ENCODE assay signal across 13 cellular contexts in the genomic region with DNA sequence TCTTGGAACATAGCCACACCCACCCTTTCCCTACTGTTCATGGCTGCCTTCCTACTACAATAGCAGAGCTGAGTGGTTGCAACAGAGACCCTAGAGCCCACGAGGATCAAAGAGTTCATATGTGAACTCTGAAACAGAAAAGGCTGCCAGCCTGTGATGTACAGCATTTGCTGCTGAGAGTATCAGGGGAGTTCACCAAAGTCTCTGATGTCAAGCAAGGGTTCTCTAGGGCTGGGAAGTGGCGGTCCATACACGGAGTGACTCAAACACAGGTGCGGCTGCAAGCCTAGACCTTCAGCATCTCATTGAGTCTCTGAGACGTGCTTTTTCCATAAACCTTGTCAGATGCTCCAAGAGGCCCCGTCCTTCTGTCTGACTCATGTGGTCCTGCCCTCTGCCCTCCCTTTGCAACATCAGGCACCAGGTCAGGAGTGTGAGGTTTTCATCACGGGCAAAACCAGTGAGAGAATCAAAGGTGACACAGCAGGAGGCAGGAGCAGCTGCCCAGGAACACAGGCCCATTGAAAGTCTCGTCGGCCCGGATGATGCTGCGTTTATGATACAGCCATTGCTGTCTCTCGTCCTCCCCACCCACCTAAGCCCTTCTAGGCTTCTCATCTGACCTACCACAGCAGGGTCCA. TPM values are rescaled to one million over a fixed set of nuclear protein-coding genes. Genes with fewer than 3 reads are reported as not detected.
DNase-seq lines count a peak whose midpoint lies in the region; ATAC-seq and TF ChIP-seq lines count a peak whose summit lies in the region.
"Had no signal": no experiment of that assay in that cellular context is flagged by ENCODE, and none has a peak within 500 bp of the region (broad histone marks: within the 10 kb centered on the region; RNA-seq: fewer than 3 reads in every experiment).

No MANE protein-coding gene starts in this region.

- H3F3A ChIP-seq in GM23338 (replicated peaks; ENCODE audit: low read depth), result no peaks in the 10 kb centered on the region

- H3K4me1 ChIP-seq in left ventricle myocardium inferior (peaks cover 65% of the 10 kb centered on the region), spleen (peaks cover 8 to 60% (median 40%) of the 10 kb centered on the region in 6 donors), GM23338 (ENCODE audit: insufficient read depth) (no peaks in the 10 kb centered on the region; the same call in 1 of the 2 replicates)

- intact Hi-C loops in activated CD4-positive, alpha-beta memory T cell treated with anti-CD3 and anti-CD28 coated beads for 36 hours (cut with micrococcal nuclease), result no loop called here
- intact Hi-C loops in left ventricle myocardium inferior (cut with micrococcal nuclease) (no loop called here), spleen (cut with DNase I; ENCODE audit: low total_unique reads) (no loop called here)
- intact Hi-C loops in activated T-helper 1 cell treated with anti-CD3 and anti-CD28 coated beads, Interleukin-12 subunit alpha, Interleukin-12 subunit beta, Interleukin-2, Interleukin-4 antibody, amounts not matched to agents 30 ng/mL and 10 ng/mL and 1 ng/mL, durations not matched to agents 14 hours and 24 hours and 36 hours (cut with micrococcal nuclease), result no loop called here

- no peak overlapping the region for H3K4me3 ChIP-seq in left ventricle myocardium inferior
- no peak overlapping the region for H3K4me3 ChIP-seq in spleen
- H3K4me3 ChIP-seq in GM23338, result no peak overlapping the region
- H3K4me3 ChIP-seq: SK-N-MC had no signal

- POLR2A ChIA-PET in activated CD4-positive, alpha-beta memory T cell treated with anti-CD3 and anti-CD28 coated beads for 36 hours (lab: Charles Lee), result no interaction called here
- POLR2A ChIA-PET in activated CD4-positive, alpha-beta memory T cell treated with anti-CD3 and anti-CD28 coated beads, Interleukin-2, amount 10 ng/mL, durations not matched to agents 7 days and 5 days (lab: Charles Lee), result no interaction called here

- H3K79me2 ChIP-seq in GM23338 (replicated peaks; ENCODE audit: insufficient read depth), result no peaks in the 10 kb centered on the region

- in situ Hi-C loops in KBM-7 (cut with MboI; ENCODE audit: low pct_unique_long_range_greater_than_20kb, low sequenced_read_pairs), result no loop called here

- H3K27ac Mint-ChIP-seq in activated CD4-positive, alpha-beta memory T cell treated with anti-CD3 and anti-CD28 coated beads for 36 hours, result no peak overlapping the region
- H3K27ac Mint-ChIP-seq in activated CD4-positive, alpha-beta memory T cell treated with anti-CD3 and anti-CD28 coated beads, Interleukin-2, amount 10 ng/mL, durations not matched to agents 7 days and 5 days, result no peak overlapping the region
- H3K27ac Mint-ChIP-seq in activated T-helper 17 cell treated with anti-CD3 and anti-CD28 coated beads, Interleukin-2, amount 50 U/mL, for 72 hours, result no peak overlapping the region
- no peak overlapping the region for H3K27ac Mint-ChIP-seq in activated T-helper 1 cell treated with anti-CD3 and anti-CD28 coated beads, Interleukin-12 subunit alpha, Interleukin-12 subunit beta, Interleukin-2, Interleukin-4 antibody, amounts not matched to agents 30 ng/mL and 10 ng/mL and 1 ng/mL, durations not matched to agents 14 hours and 24 hours and 36 hours
- no peak overlapping the region for H3K27ac Mint-ChIP-seq in GM23338

- H3K4me2 ChIP-seq in GM23338, result no peak overlapping the region

- WGBS in spleen, 5 donors, result 52 to 67% (median 57%) methylated on average over 9 to 12 of the region's 12 CpGs

- H3K9me3 ChIP-seq in left ventricle myocardium inferior (replicated peaks), result no peaks in the 10 kb centered on the region
- H3K9me3 ChIP-seq in spleen, result no peaks in the 10 kb centered on the region

- H3K4me3 Mint-ChIP-seq in activated CD4-positive, alpha-beta memory T cell treated with anti-CD3 and anti-CD28 coated beads for 36 hours, result no peak overlapping the region
- H3K4me3 Mint-ChIP-seq in activated CD4-positive, alpha-beta memory T cell treated with anti-CD3 and anti-CD28 coated beads, Interleukin-2, amount 10 ng/mL, durations not matched to agents 7 days and 5 days, result no peak overlapping the region
- H3K4me3 Mint-ChIP-seq in activated T-helper 17 cell treated with anti-CD3 and anti-CD28 coated beads, Interleukin-2, amount 50 U/mL, for 72 hours, result no peak overlapping the region
- H3K4me3 Mint-ChIP-seq in activated T-helper 1 cell treated with anti-CD3 and anti-CD28 coated beads, Interleukin-12 subunit alpha, Interleukin-12 subunit beta, Interleukin-2, Interleukin-4 antibody, amounts not matched to agents 30 ng/mL and 10 ng/mL and 1 ng/mL, durations not matched to agents 14 hours and 24 hours and 36 hours, result no peak overlapping the region
- no peak overlapping the region for H3K4me3 Mint-ChIP-seq in GM23338
- H3K4me3 Mint-ChIP-seq: central memory CD8-positive, alpha-beta T cell; nephron had no signal

- no peaks in the 10 kb centered on the region for H3K27me3 ChIP-seq in left ventricle myocardium inferior (ENCODE audit: low read depth)
- peaks cover 0 to 14% (median 0%) of the 10 kb centered on the region in 7 donors for H3K27me3 ChIP-seq in spleen (replicated peaks in 1 of 7)
- no peaks in the 10 kb centered on the region for H3K27me3 ChIP-seq in GM23338 (ENCODE audit: insufficient read depth)

- no peaks in the 10 kb centered on the region for H3K4me1 Mint-ChIP-seq in activated CD4-positive, alpha-beta memory T cell treated with anti-CD3 and anti-CD28 coated beads for 36 hours (ENCODE audit: low read depth)
- H3K4me1 Mint-ChIP-seq in activated CD4-positive, alpha-beta memory T cell treated with anti-CD3 and anti-CD28 coated beads, Interleukin-2, amount 10 ng/mL, durations not matched to agents 7 days and 5 days, result peaks cover 4% of the 10 kb centered on the region
- peaks cover 9% of the 10 kb centered on the region for H3K4me1 Mint-ChIP-seq in activated T-helper 17 cell treated with anti-CD3 and anti-CD28 coated beads, Interleukin-2, amount 50 U/mL, for 72 hours
- no peaks in the 10 kb centered on the region for H3K4me1 Mint-ChIP-seq in activated T-helper 1 cell treated with anti-CD3 and anti-CD28 coated beads, Interleukin-12 subunit alpha, Interleukin-12 subunit beta, Interleukin-2, Interleukin-4 antibody, amounts not matched to agents 30 ng/mL and 10 ng/mL and 1 ng/mL, durations not matched to agents 14 hours and 24 hours and 36 hours (ENCODE audit: low read depth)
- H3K4me1 Mint-ChIP-seq in GM23338, result peaks cover 7% of the 10 kb centered on the region; the same call in 2 of the 3 replicates
- H3K4me1 Mint-ChIP-seq: central memory CD8-positive, alpha-beta T cell had no signal

- H3K27ac ChIP-seq in left ventricle myocardium inferior (replicated peaks), result peak overlapping the region; percentile 82
- peak overlapping the region; percentile 32 to 85 (median 72) for H3K27ac ChIP-seq in spleen
- H3K27ac ChIP-seq in GM23338 (ENCODE audit: low read depth), result no peak overlapping the region
- H3K27ac ChIP-seq: SK-N-MC had no signal

- peak; percentile 54 for ATAC-seq in activated T-helper 17 cell treated with anti-CD3 and anti-CD28 coated beads, Interleukin-2, amount 50 U/mL, for 72 hours (replicated peaks)
- no peak for ATAC-seq in GM23338

- DNase-seq in activated CD4-positive, alpha-beta memory T cell treated with anti-CD3 and anti-CD28 coated beads for 36 hours, result peak; percentile 23
- no peak for DNase-seq in activated CD4-positive, alpha-beta memory T cell treated with anti-CD3 and anti-CD28 coated beads, Interleukin-2, amount 10 ng/mL, durations not matched to agents 7 days and 5 days
- no peak for DNase-seq in left ventricle myocardium inferior
- no peak for DNase-seq in spleen
- DNase-seq in activated T-helper 1 cell treated with anti-CD3 and anti-CD28 coated beads, Interleukin-12 subunit alpha, Interleukin-12 subunit beta, Interleukin-2, Interleukin-4 antibody, amounts not matched to agents 30 ng/mL and 10 ng/mL and 1 ng/mL, durations not matched to agents 14 hours and 24 hours and 36 hours (ENCODE audit: low spot score), result no peak
- no peak for DNase-seq in KBM-7
- DNase-seq in GM23338 (ENCODE audit: low spot score), result no peak
- DNase-seq: NCI-H1436, NCI-H774 had no signal

- H3K27me3 Mint-ChIP-seq in activated CD4-positive, alpha-beta memory T cell treated with anti-CD3 and anti-CD28 coated beads for 36 hours, result peaks cover 16% of the 10 kb centered on the region
- peaks cover 10% of the 10 kb centered on the region for H3K27me3 Mint-ChIP-seq in activated CD4-positive, alpha-beta memory T cell treated with anti-CD3 and anti-CD28 coated beads, Interleukin-2, amount 10 ng/mL, durations not matched to agents 7 days and 5 days
- peaks cover 13% of the 10 kb centered on the region for H3K27me3 Mint-ChIP-seq in activated T-helper 17 cell treated with anti-CD3 and anti-CD28 coated beads, Interleukin-2, amount 50 U/mL, for 72 hours
- H3K27me3 Mint-ChIP-seq in activated T-helper 1 cell treated with anti-CD3 and anti-CD28 coated beads, Interleukin-12 subunit alpha, Interleukin-12 subunit beta, Interleukin-2, Interleukin-4 antibody, amounts not matched to agents 30 ng/mL and 10 ng/mL and 1 ng/mL, durations not matched to agents 14 hours and 24 hours and 36 hours (ENCODE audit: insufficient read depth), result no peaks in the 10 kb centered on the region
- no peaks in the 10 kb centered on the region for H3K27me3 Mint-ChIP-seq in GM23338 (ENCODE audit: insufficient read depth, low read depth, poor library complexity)

- TF ChIP-seq POLR2A in spleen (IDR thresholded peaks at IDR 0.05), result no peak

- H2AFZ ChIP-seq in GM23338, result no peak overlapping the region

- no peaks in the 10 kb centered on the region for H4K20me1 ChIP-seq in GM23338 (replicated peaks; ENCODE audit: insufficient read depth)

- no peaks in the 10 kb centered on the region for H3K36me3 ChIP-seq in left ventricle myocardium inferior
- H3K36me3 ChIP-seq in spleen, result peaks cover 0 to 7% (median 0%) of the 10 kb centered on the region in 6 donors
- no peaks in the 10 kb centered on the region for H3K36me3 ChIP-seq in GM23338 (ENCODE audit: insufficient read depth)

- no peaks in the 10 kb centered on the region for H3K9me2 ChIP-seq in GM23338 (ENCODE audit: insufficient read depth)

- no peaks in the 10 kb centered on the region for H3K36me3 Mint-ChIP-seq in activated CD4-positive, alpha-beta memory T cell treated with anti-CD3 and anti-CD28 coated beads for 36 hours
- H3K36me3 Mint-ChIP-seq in activated CD4-positive, alpha-beta memory T cell treated with anti-CD3 and anti-CD28 coated beads, Interleukin-2, amount 10 ng/mL, durations not matched to agents 7 days and 5 days (ENCODE audit: low read depth), result no peaks in the 10 kb centered on the region
- H3K36me3 Mint-ChIP-seq in activated T-helper 17 cell treated with anti-CD3 and anti-CD28 coated beads, Interleukin-2, amount 50 U/mL, for 72 hours (ENCODE audit: low read depth), result no peaks in the 10 kb centered on the region
- H3K36me3 Mint-ChIP-seq in activated T-helper 1 cell treated with anti-CD3 and anti-CD28 coated beads, Interleukin-12 subunit alpha, Interleukin-12 subunit beta, Interleukin-2, Interleukin-4 antibody, amounts not matched to agents 30 ng/mL and 10 ng/mL and 1 ng/mL, durations not matched to agents 14 hours and 24 hours and 36 hours (ENCODE audit: low read depth), result no peaks in the 10 kb centered on the region
- H3K36me3 Mint-ChIP-seq in GM23338 (ENCODE audit: low read depth), result no peaks in the 10 kb centered on the region

- CTCF ChIA-PET in activated CD4-positive, alpha-beta memory T cell treated with anti-CD3 and anti-CD28 coated beads for 36 hours (lab: Charles Lee), result no interaction called here
- CTCF ChIA-PET in activated CD4-positive, alpha-beta memory T cell treated with anti-CD3 and anti-CD28 coated beads, Interleukin-2, amount 10 ng/mL, durations not matched to agents 7 days and 5 days (lab: Charles Lee), result no interaction called here

- TF ChIP-seq CTCF in left ventricle myocardium inferior (IDR thresholded peaks at IDR 0.05; ENCODE audit: borderline replicate concordance), result no peak
- no peak for TF ChIP-seq CTCF in spleen (IDR thresholded peaks at IDR 0.05 in 8 of 11, conservative IDR thresholded peaks at IDR 0.05 in 3 of 11)
- no peak for TF ChIP-seq CTCF in GM23338 (conservative IDR thresholded peaks at IDR 0.05; ENCODE audit: low read depth in 2 of 2)

- peaks cover 2% of the 10 kb centered on the region for H3K9me3 Mint-ChIP-seq in activated CD4-positive, alpha-beta memory T cell treated with anti-CD3 and anti-CD28 coated beads for 36 hours
- no peaks in the 10 kb centered on the region for H3K9me3 Mint-ChIP-seq in activated CD4-positive, alpha-beta memory T cell treated with anti-CD3 and anti-CD28 coated beads, Interleukin-2, amount 10 ng/mL, durations not matched to agents 7 days and 5 days
- no peaks in the 10 kb centered on the region for H3K9me3 Mint-ChIP-seq in activated T-helper 17 cell treated with anti-CD3 and anti-CD28 coated beads, Interleukin-2, amount 50 U/mL, for 72 hours
- H3K9me3 Mint-ChIP-seq in activated T-helper 1 cell treated with anti-CD3 and anti-CD28 coated beads, Interleukin-12 subunit alpha, Interleukin-12 subunit beta, Interleukin-2, Interleukin-4 antibody, amounts not matched to agents 30 ng/mL and 10 ng/mL and 1 ng/mL, durations not matched to agents 14 hours and 24 hours and 36 hours, result no peaks in the 10 kb centered on the region
- no peaks in the 10 kb centered on the region; the same call in 2 of the 3 replicates for H3K9me3 Mint-ChIP-seq in GM23338
- H3K9me3 Mint-ChIP-seq: central memory CD8-positive, alpha-beta T cell had no signal

RNA-seq across cellular contexts. Expression of gene PCSK6, which starts 42.9 kb away (rescaled TPM):
- total RNA-seq in activated CD4-positive, alpha-beta memory T cell treated with anti-CD3 and anti-CD28 coated beads for 36 hours, result under 1 TPM; 0.24 to 0.58 TPM
- under 1 TPM; 0.53 to 0.58 TPM for total RNA-seq in activated CD4-positive, alpha-beta memory T cell treated with anti-CD3 and anti-CD28 coated beads, Interleukin-2, amount 10 ng/mL, durations not matched to agents 7 days and 5 days
- 1 to 10 TPM in 1 of 2 donors, under 1 TPM in 1; 0.56 to 1.3 TPM for total RNA-seq in activated T-helper 17 cell treated with anti-CD3 and anti-CD28 coated beads, Interleukin-2, amount 50 U/mL, for 72 hours
- total RNA-seq in left ventricle myocardium inferior (28.6 TPM), spleen (100 to 1,000 TPM; 167 to 403 (median 304) TPM)
- polyA plus RNA-seq in spleen (10 to 100 TPM in 2 of 3 donors, 1 to 10 TPM in 1; 10.0 to 39.8 (median 21.7) TPM), GM23338 (2016; fragmentation: Nextera tagmentation; extraction: Ambion mirVana) (1.7 and 2.4 TPM in 2 replicates)
- total RNA-seq in activated T-helper 1 cell treated with anti-CD3 and anti-CD28 coated beads, Interleukin-12 subunit alpha, Interleukin-12 subunit beta, Interleukin-2, Interleukin-4 antibody, amounts not matched to agents 30 ng/mL and 10 ng/mL and 1 ng/mL, durations not matched to agents 14 hours and 24 hours and 36 hours, result 3.0 and 3.7 TPM in 2 replicates
- total RNA-seq in GM23338 (2014; rRNA removed; shearing (Covaris generic)), result 6.7 and 7.8 TPM in 2 replicates
